Comparison of ENCODE assay signal across 8 cellular contexts in the genomic region with DNA sequence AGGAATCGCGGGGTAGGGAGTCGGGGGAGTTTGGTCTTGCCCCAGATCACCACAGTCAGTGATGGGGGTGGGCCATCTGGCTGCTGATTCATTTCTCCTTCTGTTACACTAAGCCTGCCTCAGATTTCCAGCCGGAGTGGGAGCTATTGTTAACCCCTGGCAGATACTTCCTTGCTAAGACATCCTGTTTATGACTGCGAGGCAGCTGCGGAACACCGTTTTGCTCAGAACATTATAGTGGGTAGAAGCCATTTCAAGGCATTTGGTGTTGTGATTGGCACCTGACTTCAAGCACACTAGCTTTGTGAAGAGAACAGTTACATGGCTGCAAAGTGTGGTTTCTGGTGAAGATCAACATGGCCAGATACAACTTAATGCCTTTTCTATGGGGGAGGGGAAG.
A peak's percentile ranks its signal among the peaks of the same experiment; 100 is the strongest.
DNase-seq lines count a peak whose midpoint lies in the region; ATAC-seq and TF ChIP-seq lines count a peak whose summit lies in the region.

No MANE protein-coding gene starts in this region.

- peak overlapping the region; percentile 69 to 82 for H3K4me3 Mint-ChIP-seq in activated T-cell treated with anti-CD3 and anti-CD28 coated beads, Interleukin-2, amount 50 U/mL, for 72 hours

- TF ChIP-seq POLR2A in right lobe of liver (IDR thresholded peaks at IDR 0.05): no peak

- H3K36me3 ChIP-seq in HUES64 (ENCODE audit: insufficient read depth, low read length) (peaks cover 54% of the 10 kb centered on the region), right lobe of liver (peaks cover 0 to 28% (median 16%) of the 10 kb centered on the region in 4 donors)

- ATAC-seq in activated T-cell treated with anti-CD3 and anti-CD28 coated beads, Interleukin-2, amount 50 U/mL, for 72 hours (replicated peaks in 1 of 2): peak; percentile 51 to 63
- ATAC-seq in right lobe of liver (peak; percentile 44 to 72 (median 56)), GM18861 (IDR thresholded peaks at IDR 0.05; ENCODE audit: unreplicated experiment) (no peak), GM21576 (IDR thresholded peaks at IDR 0.05; ENCODE audit: unreplicated experiment) (no peak), HG02884 (IDR thresholded peaks at IDR 0.05; ENCODE audit: unreplicated experiment) (no peak)

- DNase-seq in Ammon's horn (ENCODE audit: low spot score) (peak; percentile 45), right lobe of liver (no peak), DMS53 (lab: John Stamatoyannopoulos, UW) (no peak)
- DNase-seq in activated T-cell treated with anti-CD3 and anti-CD28 coated beads, Interleukin-2, amount 50 U/mL, for 72 hours: peak; percentile 3 to 11

- no peaks in the 10 kb centered on the region for H3K27me3 Mint-ChIP-seq in activated T-cell treated with anti-CD3 and anti-CD28 coated beads, Interleukin-2, amount 50 U/mL, for 72 hours (ENCODE audit: low read depth)

- H3K27ac Mint-ChIP-seq in activated T-cell treated with anti-CD3 and anti-CD28 coated beads, Interleukin-2, amount 50 U/mL, for 72 hours: peak overlapping the region; percentile 48

- H3K27me3 ChIP-seq in HUES64 (ENCODE audit: insufficient read depth, low read length): no peaks in the 10 kb centered on the region
- H3K27me3 ChIP-seq in right lobe of liver: no peaks in the 10 kb centered on the region

- H3K4me3 ChIP-seq in HUES64 (ENCODE audit: low read length) (no peak overlapping the region), right lobe of liver (no peak overlapping the region)

- TF ChIP-seq CTCF in right lobe of liver (IDR thresholded peaks at IDR 0.05): no peak

- H3K27ac ChIP-seq in HUES64 (ENCODE audit: low read depth, low read length) (peak overlapping the region; percentile 41; the same call in 1 of the 2 replicates), right lobe of liver (peak overlapping the region in 1 of 3 donors; percentile 6)

- H3K9ac ChIP-seq in HUES64 (ENCODE audit: low read depth, low read length): peak overlapping the region; percentile 17; the same call in 1 of the 2 replicates

- H3K4me1 ChIP-seq in HUES64 (ENCODE audit: insufficient read depth, low read length): peaks cover 6% of the 10 kb centered on the region; the same call in 1 of the 2 replicates
- H3K4me1 ChIP-seq in right lobe of liver: peaks cover 0 to 7% (median 0%) of the 10 kb centered on the region in 4 donors

- no peaks in the 10 kb centered on the region for H3K9me3 Mint-ChIP-seq in activated T-cell treated with anti-CD3 and anti-CD28 coated beads, Interleukin-2, amount 50 U/mL, for 72 hours

- H3K36me3 Mint-ChIP-seq in activated T-cell treated with anti-CD3 and anti-CD28 coated beads, Interleukin-2, amount 50 U/mL, for 72 hours (ENCODE audit: insufficient read depth in 2 of 2): peaks cover 2 to 12% of the 10 kb centered on the region in 2 donors

- peaks cover 61% of the 10 kb centered on the region for H3K4me1 Mint-ChIP-seq in activated T-cell treated with anti-CD3 and anti-CD28 coated beads, Interleukin-2, amount 50 U/mL, for 72 hours (ENCODE audit: low read depth)

- intact Hi-C loops in right lobe of liver (cut with DNase I): no loop called here

- H3K9me3 ChIP-seq in HUES64 (ENCODE audit: insufficient read depth, low read depth, low read length) (no peaks in the 10 kb centered on the region), right lobe of liver (no peaks in the 10 kb centered on the region)

- WGBS in HUES64: 84% methylated on average over 7 of the region's 7 CpGs
- 57% methylated on average over 5 of the region's 7 CpGs for WGBS in right lobe of liver (ENCODE audit: insufficient coverage, low coverage, low lambda C conversion rate, missing lambda C conversion rate)

Comparison
In these comparisons a context has a peak if more than half of its experiments do, and no peak if none do; other contexts are left out.
1. DNase-seq: peak in Ammon's horn (single experiment) and activated T-cell treated with anti-CD3 and anti-CD28 coated beads, Interleukin-2, amount 50 U/mL, for 72 hours (2 of 2); none in right lobe of liver (0 of 3) and DMS53 (single experiment).
2. ATAC-seq: peak in activated T-cell treated with anti-CD3 and anti-CD28 coated beads, Interleukin-2, amount 50 U/mL, for 72 hours (2 of 2) and right lobe of liver (4 of 4); none in GM18861 (single experiment), GM21576 (single experiment) and HG02884 (single experiment).